Comparison of ENCODE assay signal across 8 cellular contexts in the genomic region with DNA sequence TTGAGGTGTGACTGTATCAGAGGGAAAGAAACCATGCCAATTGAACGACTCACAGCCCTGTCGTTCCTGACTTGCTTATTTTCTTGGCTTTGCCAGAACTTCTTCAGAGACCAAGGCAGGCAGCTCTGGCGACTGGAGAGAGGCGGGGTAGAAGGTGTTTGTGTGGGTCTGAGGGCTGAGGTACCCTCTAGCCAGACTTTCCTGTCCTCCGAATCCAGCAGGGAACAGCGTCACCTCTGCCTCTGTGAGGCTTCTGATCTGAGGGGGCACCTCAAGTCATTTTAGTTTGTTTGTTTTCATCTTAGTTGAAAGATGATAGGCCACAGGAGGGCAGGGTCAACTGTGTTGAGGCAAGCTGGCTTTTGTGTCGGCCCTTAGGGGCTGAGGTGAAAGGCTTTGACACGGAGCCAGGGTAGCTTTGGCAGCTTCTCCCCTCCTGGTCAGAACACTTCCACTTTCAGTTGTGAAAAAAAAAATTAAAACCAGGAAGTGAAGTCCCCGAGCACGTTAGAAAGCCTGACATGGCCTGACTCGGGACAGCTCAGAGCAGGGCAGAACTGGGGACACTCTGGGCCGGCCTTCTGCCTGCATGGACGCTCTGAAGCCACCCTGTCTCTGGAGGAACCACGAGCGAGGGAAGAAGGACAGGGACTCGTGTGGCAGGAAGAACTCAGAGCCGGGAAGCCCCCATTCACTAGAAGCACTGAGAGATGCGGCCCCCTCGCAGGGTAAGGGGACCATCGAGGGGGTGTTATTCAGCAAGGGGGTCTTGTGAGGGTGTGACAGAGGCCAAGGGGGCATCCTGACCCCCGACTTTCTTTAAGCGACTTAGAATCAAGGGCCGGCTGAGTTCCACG. TPM values are rescaled to one million over a fixed set of nuclear protein-coding genes. Genes with fewer than 3 reads are reported as not detected.
DNase-seq lines count a peak whose midpoint lies in the region; ATAC-seq and TF ChIP-seq lines count a peak whose summit lies in the region.

No MANE protein-coding gene starts in this region.

- H3K27ac ChIP-seq in IMR-90 (ENCODE audit: insufficient read depth, low read length) (peak overlapping the region; percentile 49), urinary bladder (ENCODE audit: low read depth) (peak overlapping the region; percentile 93)
- peak overlapping the region; percentile 95 for H3K27ac ChIP-seq in naive thymus-derived CD4-positive, alpha-beta T cell (ENCODE audit: low read depth, low read length)

- TF ChIP-seq RAD21 in IMR-90 (IDR thresholded peaks at IDR 0.05; ENCODE audit: low read length): no peak

- 54% methylated on average over 6 of the region's 24 CpGs; no CpG with 5 or more reads in 1 of the 2 experiments for WGBS in IMR-90 (ENCODE audit: extremely low coverage in 2 of 2, insufficient read length in 1 of 2), 2 experiments
- WGBS in urinary bladder: 44% methylated on average over 24 of the region's 24 CpGs

- H3K4me2 ChIP-seq in IMR-90 (ENCODE audit: low read depth, low read length): peak overlapping the region; percentile 47

- peaks cover 2% of the 10 kb centered on the region for H3K36me3 Mint-ChIP-seq in effector memory CD8-positive, alpha-beta T cell (ENCODE audit: insufficient read depth)
- peaks cover 2 to 19% (median 8%) of the 10 kb centered on the region in 5 donors for H3K36me3 Mint-ChIP-seq in naive thymus-derived CD4-positive, alpha-beta T cell

- H3K27me3 Mint-ChIP-seq in effector memory CD8-positive, alpha-beta T cell: no peaks in the 10 kb centered on the region
- H3K27me3 Mint-ChIP-seq in naive thymus-derived CD4-positive, alpha-beta T cell: no peaks in the 10 kb centered on the region

- peak overlapping the region; percentile 8 for H3K9ac ChIP-seq in IMR-90 (ENCODE audit: low read depth, low read length)

- peak overlapping the region; percentile 99 to 100 for H3K4me3 Mint-ChIP-seq in effector memory CD8-positive, alpha-beta T cell
- H3K4me3 Mint-ChIP-seq in naive thymus-derived CD4-positive, alpha-beta T cell: peak overlapping the region; percentile 95 to 100 (median 100)

- H3K23ac ChIP-seq in IMR-90 (ENCODE audit: low read depth, low read length): peak overlapping the region; percentile 52; the same call in 1 of the 2 replicates

- TF ChIP-seq CTCF in IMR-90 (conservative IDR thresholded peaks at IDR 0.05; ENCODE audit: low read depth, low read length): no peak

- DNase-seq in Daoy (ENCODE audit: low read depth) (peak; percentile 67), IMR-90 (peak; percentile 49), SHP77 (lab: John Stamatoyannopoulos, UW) (no peak)
- peak; percentile 50 for DNase-seq in activated CD4-positive, CD25-positive, alpha-beta regulatory T cell treated with anti-CD3 and anti-CD28 coated beads, Interleukin-2, amount 50 U/mL, for 72 hours
- peak; percentile 38 to 44 (median 39) for DNase-seq in effector memory CD8-positive, alpha-beta T cell
- DNase-seq in naive thymus-derived CD4-positive, alpha-beta T cell: peak; percentile 33 to 70 (median 59)

- H3K18ac ChIP-seq in IMR-90 (ENCODE audit: low read depth, low read length): peak overlapping the region; percentile 74

- H2BK120ac ChIP-seq in IMR-90 (ENCODE audit: low read depth, low read length): peak overlapping the region; percentile 88; the same call in 1 of the 2 replicates

- H3K27ac Mint-ChIP-seq in effector memory CD8-positive, alpha-beta T cell: peak overlapping the region; percentile 100
- peak overlapping the region; percentile 97 to 100 (median 99) for H3K27ac Mint-ChIP-seq in naive thymus-derived CD4-positive, alpha-beta T cell

- peak overlapping the region; percentile 96 for H3K14ac ChIP-seq in IMR-90 (replicated peaks; ENCODE audit: low read depth, low read length)

- no peak for TF ChIP-seq POLR2A in IMR-90 (IDR thresholded peaks at IDR 0.05; ENCODE audit: low read depth, low read length)

- ATAC-seq in GM21390 (IDR thresholded peaks at IDR 0.05; ENCODE audit: unreplicated experiment): peak; percentile 86
- peak; percentile 63 for ATAC-seq in IMR-90 (ENCODE audit: low read depth)
- peak; percentile 83 for ATAC-seq in effector memory CD8-positive, alpha-beta T cell (replicated peaks)
- peak; percentile 87 for ATAC-seq in naive thymus-derived CD4-positive, alpha-beta T cell

- no peaks in the 10 kb centered on the region for H3K27me3 ChIP-seq in IMR-90 (ENCODE audit: control insufficient read depth, insufficient read depth, low read length)
- H3K27me3 ChIP-seq in naive thymus-derived CD4-positive, alpha-beta T cell (ENCODE audit: control insufficient read depth in 2 of 2, insufficient read depth in 2 of 2, low read length in 2 of 2): no peaks in the 10 kb centered on the region

- peak overlapping the region; percentile 97 for H2AFZ ChIP-seq in IMR-90 (replicated peaks; ENCODE audit: low read length, poor library complexity)

- dilution Hi-C loops in IMR-90 (cut with HindIII; ENCODE audit: low sequenced_read_pairs, unreplicated experiment): no loop called here

- 0 out of 2 replicates have a peak overlapping the region, but pooled peaks have one; percentile 73 for H2AK5ac ChIP-seq in IMR-90 (ENCODE audit: low read depth, low read length)

- peak overlapping the region; percentile 79 for H4K91ac ChIP-seq in IMR-90 (ENCODE audit: insufficient read depth, low read depth, low read length)

- in situ Hi-C loops in IMR-90 (cut with MboI; ENCODE audit: low sequenced_read_pairs): no loop called here

- peaks cover 10% of the 10 kb centered on the region; the same call in 1 of the 2 replicates for H3K9me1 ChIP-seq in IMR-90 (ENCODE audit: insufficient read depth, low read length)

- POLR2A ChIA-PET in IMR-90 (lab: Charles Lee; ENCODE audit: unreplicated experiment): no interaction called here
- POLR2A ChIA-PET in naive thymus-derived CD4-positive, alpha-beta T cell (lab: Charles Lee): interaction anchor here (0.8 to 3.7 kb wide), 9 partner anchors 10 to 1809 kb away, joined by 3 to 26 read pairs (median 4); a partner anchor contains a TSS

- peak overlapping the region; percentile 46 for H2BK5ac ChIP-seq in IMR-90 (ENCODE audit: low read depth, low read length, poor library complexity, severe bottlenecking)

- no peaks in the 10 kb centered on the region for H3K79me1 ChIP-seq in IMR-90 (ENCODE audit: low read depth in 1 of 2, low read length in 2 of 2)

- BruUV-seq in IMR-90 (replicated peaks; lab: Mats Ljungman, UMichigan): no TSS peak

- H4K8ac ChIP-seq in IMR-90 (ENCODE audit: low read depth in 2 of 2, low read length in 2 of 2): peak overlapping the region; percentile 90 to 94

- intact Hi-C loops in IMR-90 (cut with micrococcal nuclease): no loop called here
- intact Hi-C loops in naive thymus-derived CD4-positive, alpha-beta T cell (cut with micrococcal nuclease): loop anchor here (1.0 to 10.0 kb wide), 8 partner anchors 13 to 1879 kb away; a partner anchor contains a TSS

- peaks cover 18% of the 10 kb centered on the region for H3K4me1 ChIP-seq in IMR-90 (ENCODE audit: control insufficient read depth, insufficient read depth, low read length)
- peaks cover 11 to 21% of the 10 kb centered on the region in 2 donors for H3K4me1 ChIP-seq in naive thymus-derived CD4-positive, alpha-beta T cell (ENCODE audit: control insufficient read depth in 2 of 2, insufficient read depth in 2 of 2, low read length in 2 of 2)
- H3K4me1 ChIP-seq in urinary bladder (ENCODE audit: insufficient read depth): no peaks in the 10 kb centered on the region

- no peaks in the 10 kb centered on the region for H3K9me3 Mint-ChIP-seq in effector memory CD8-positive, alpha-beta T cell
- peaks cover 0 to 3% (median 0%) of the 10 kb centered on the region in 11 donors for H3K9me3 Mint-ChIP-seq in naive thymus-derived CD4-positive, alpha-beta T cell

- peak overlapping the region; percentile 96 for H3K4ac ChIP-seq in IMR-90 (ENCODE audit: low read depth, low read length)

- peak overlapping the region; percentile 90 for H2AK9ac ChIP-seq in IMR-90 (replicated peaks; ENCODE audit: low read depth, low read length, poor library complexity)

- H4K20me1 ChIP-seq in IMR-90 (ENCODE audit: insufficient read depth, low read length): no peaks in the 10 kb centered on the region

- no peaks in the 10 kb centered on the region for H3K9me3 ChIP-seq in IMR-90 (ENCODE audit: control insufficient read depth, insufficient read depth, low read length)
- no peaks in the 10 kb centered on the region for H3K9me3 ChIP-seq in naive thymus-derived CD4-positive, alpha-beta T cell (ENCODE audit: control insufficient read depth in 2 of 3, low read length in 3 of 3)

- no peak overlapping the region for H3K4me3 ChIP-seq in IMR-90 (ENCODE audit: insufficient read depth, low read depth, low read length)
- peak overlapping the region; percentile 89 for H3K4me3 ChIP-seq in naive thymus-derived CD4-positive, alpha-beta T cell (ENCODE audit: low read length)
- H3K4me3 ChIP-seq in urinary bladder (ENCODE audit: low read depth, low read length): peak overlapping the region; percentile 41

- H2BK15ac ChIP-seq in IMR-90 (ENCODE audit: low read depth, low read length): peak overlapping the region; percentile 25; the same call in 2 of the 3 replicates

- CTCF ChIA-PET in IMR-90 (lab: Yijun Ruan, JAX): no interaction called here
- CTCF ChIA-PET in naive thymus-derived CD4-positive, alpha-beta T cell (lab: Charles Lee): interaction anchor here (0.9 to 1.2 kb wide), 3 partner anchors 9 to 60 kb away, joined by 3 to 11 read pairs (median 3); no protein-coding TSS in a partner anchor

- H3K36me3 ChIP-seq in IMR-90 (ENCODE audit: control insufficient read depth, insufficient read depth, low read length) (no peaks in the 10 kb centered on the region; the same call in 1 of the 2 replicates), urinary bladder (ENCODE audit: insufficient read depth) (no peaks in the 10 kb centered on the region)
- H3K36me3 ChIP-seq in naive thymus-derived CD4-positive, alpha-beta T cell (ENCODE audit: control insufficient read depth in 2 of 3, insufficient read depth in 3 of 3, low read length in 3 of 3): peaks cover 0 to 9% (median 0%) of the 10 kb centered on the region in 3 experiments

- peak overlapping the region; percentile 26 for H2BK20ac ChIP-seq in IMR-90 (ENCODE audit: low read depth, low read length)

- H3K4me1 Mint-ChIP-seq in effector memory CD8-positive, alpha-beta T cell (ENCODE audit: low read depth in 2 of 2): peaks cover 61 to 63% of the 10 kb centered on the region in 2 donors
- peaks cover 36 to 73% (median 62%) of the 10 kb centered on the region in 7 donors for H3K4me1 Mint-ChIP-seq in naive thymus-derived CD4-positive, alpha-beta T cell

- H3K56ac ChIP-seq in IMR-90 (ENCODE audit: extremely low read depth, insufficient read depth, low read length): no peak overlapping the region

- peak overlapping the region; percentile 83 for H4K5ac ChIP-seq in IMR-90 (ENCODE audit: low read depth, low read length)

TF ChIP-seq in IMR-90, 13 proteins besides CTCF, POLR2A, EP300 and RAD21 (continues in another document):
- no peak for TF ChIP-seq CHD1 (IDR thresholded peaks at IDR 0.05; ENCODE audit: low read depth, low read length)

RNA-seq across cellular contexts. Expression of a gene that starts 2.0 kb away (rescaled TPM):
- total RNA-seq in Daoy (2014; rRNA removed; shearing (Covaris generic)): 16.1 and 18.3 TPM in 2 replicates
- total RNA-seq in IMR-90 (2012; rRNA removed): 1.1 and 1.3 TPM in 2 replicates
- 0.86 and 0.87 TPM in 2 replicates for polyA plus RNA-seq in IMR-90 (2012; rRNA removed)
- polyA plus RNA-seq in IMR-90 (2012; cell fraction: cytosol; rRNA removed): 0.31 and 0.43 TPM in 2 replicates
- 0.59 and 3.7 TPM in 2 replicates for polyA plus RNA-seq in IMR-90 (2012; cell fraction: nucleus; rRNA removed; ENCODE audit: low replicate concordance)
- total RNA-seq in naive thymus-derived CD4-positive, alpha-beta T cell: 10 to 100 TPM; 30.3 to 72.5 (median 39.7) TPM
- 10 to 100 TPM; 35.4 to 48.6 TPM for polyA plus RNA-seq in naive thymus-derived CD4-positive, alpha-beta T cell
- 38.8 TPM for total RNA-seq in urinary bladder
- 20.2 TPM for polyA plus RNA-seq in urinary bladder

Comparison
In these comparisons a context has a peak if more than half of its experiments do, and no peak if none do; other contexts are left out.
1. DNase-seq: peak in Daoy (single experiment), IMR-90 (single experiment), activated CD4-positive, CD25-positive, alpha-beta regulatory T cell treated with anti-CD3 and anti-CD28 coated beads, Interleukin-2, amount 50 U/mL, for 72 hours (single experiment), effector memory CD8-positive, alpha-beta T cell (3 of 3) and naive thymus-derived CD4-positive, alpha-beta T cell (9 of 9); none in SHP77 (0 of 2).
2. Peak in every context shown above with its lines, with median percentiles within 50 percentile points of each other: ATAC-seq and H3K27ac ChIP-seq.